ENCODE assay signal across 8 cellular contexts in the genomic region with DNA sequence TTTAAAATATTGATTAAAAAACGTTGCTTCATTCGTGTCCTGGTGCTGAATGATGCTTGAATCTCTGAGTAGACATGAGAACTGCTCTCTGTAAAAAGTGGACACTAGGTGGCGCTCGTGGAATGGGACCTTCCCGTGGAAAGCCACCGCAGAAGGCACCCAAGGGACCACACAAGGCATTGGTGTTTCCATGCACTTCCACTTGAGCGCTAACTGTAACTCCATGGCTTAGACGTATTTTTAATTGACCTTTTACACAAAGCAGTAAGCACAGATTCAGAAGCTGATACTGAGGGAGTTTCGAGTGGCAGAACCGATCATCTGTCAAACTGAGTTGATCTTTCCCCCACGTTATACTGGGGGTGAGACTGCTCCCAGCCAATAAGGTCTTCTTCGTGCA.
DNase-seq lines count a peak whose midpoint lies in the region; ATAC-seq, FAIRE-seq and TF ChIP-seq lines count a peak whose summit lies in the region.

No MANE protein-coding gene starts in this region.

- H2BK12ac ChIP-seq in H1 (ENCODE audit: low read depth, low read length) = no peak overlapping the region

- POLR2A ChIA-PET in H1 (lab: Charles Lee; ENCODE audit: partially characterized antibody) = no interaction called here

- H4K20me1 ChIP-seq in BLaER1 treated with 17β-estradiol and CSF1 and Interleukin-3, amounts not matched to agents 10 nM and 100 nM = no peaks in the 10 kb centered on the region
- H4K20me1 ChIP-seq in H1 (replicated peaks in 1 of 2; ENCODE audit: control insufficient read depth in 1 of 2, insufficient read depth in 2 of 2, low read length in 2 of 2) = no peaks in the 10 kb centered on the region

- no peak overlapping the region for H4K91ac ChIP-seq in H1 (replicated peaks; ENCODE audit: insufficient read length, low read length)

- no peak overlapping the region for H3K56ac ChIP-seq in H1 (replicated peaks; ENCODE audit: insufficient read length, low read depth, low read length)

- no peaks in the 10 kb centered on the region for H3K27me3 Mint-ChIP-seq in stimulated activated naive B cell treated with anti-CD40 and anti-IgM and Interleukin-4, amounts not matched to agents 10 μg/mL and 1 μg/mL and 100 μg/mL, for 72 hours

- TF ChIP-seq CTCF in H1 (IDR thresholded peaks at IDR 0.05; ENCODE audit: control extremely low read depth in 1 of 3, insufficient read depth in 1 of 3, low read depth in 1 of 3, low read length in 3 of 3) = peak; percentile 57 to 82 (median 71)

- no peak overlapping the region for H4K5ac ChIP-seq in H1 (ENCODE audit: insufficient read length, low read depth, low read length)

- TF ChIP-seq POLR2A in H1 (IDR thresholded peaks at IDR 0.05; ENCODE audit: control extremely low read depth in 1 of 2, low read depth in 2 of 2, low read length in 2 of 2) = no peak

- no peaks in the 10 kb centered on the region for H3K9me3 ChIP-seq in BLaER1 treated with 17β-estradiol and CSF1 and Interleukin-3, amounts not matched to agents 10 nM and 100 nM (replicated peaks in 1 of 11)
- no peaks in the 10 kb centered on the region for H3K9me3 ChIP-seq in H1 (ENCODE audit: insufficient read depth in 2 of 2, low read depth in 1 of 2, low read length in 1 of 2)

- H3K27ac Mint-ChIP-seq in stimulated activated naive B cell treated with anti-CD40 and anti-IgM and Interleukin-4, amounts not matched to agents 10 μg/mL and 1 μg/mL and 100 μg/mL, for 72 hours = no peak overlapping the region

- CTCF ChIA-PET in H1 (lab: Charles Lee; ENCODE audit: partially characterized antibody) = interaction anchor here (0.7 to 4.2 kb wide), 6 partner anchors 14 to 381 kb away, joined by 3 to 29 read pairs (median 4); no protein-coding TSS in a partner anchor

- no peak overlapping the region for H3K27ac ChIP-seq in BLaER1 treated with 17β-estradiol and CSF1 and Interleukin-3, amounts not matched to agents 10 nM and 100 nM
- H3K27ac ChIP-seq in H1 (ENCODE audit: low read depth, low read length) = no peak overlapping the region

- H2BK5ac ChIP-seq in H1 (ENCODE audit: low read depth, low read length) = no peak overlapping the region

- H3K79me2 ChIP-seq in H1 (ENCODE audit: control insufficient read depth in 1 of 2, insufficient read depth in 2 of 2, low read length in 2 of 2) = no peaks in the 10 kb centered on the region

- no peak overlapping the region for H2AFZ ChIP-seq in H1 (ENCODE audit: low read length)

- no peak overlapping the region for H2BK120ac ChIP-seq in H1 (replicated peaks; ENCODE audit: low read depth, low read length)

- no peaks in the 10 kb centered on the region for H3K27me3 ChIP-seq in BLaER1 treated with 17β-estradiol and CSF1 and Interleukin-3, amounts not matched to agents 10 nM and 100 nM
- no peaks in the 10 kb centered on the region for H3K27me3 ChIP-seq in H1 (replicated peaks in 1 of 4; ENCODE audit: control insufficient read depth in 3 of 4, extremely low read depth in 1 of 4, insufficient read depth in 3 of 4, low read length in 3 of 4)

- H3K4me1 Mint-ChIP-seq in stimulated activated naive B cell treated with anti-CD40 and anti-IgM and Interleukin-4, amounts not matched to agents 10 μg/mL and 1 μg/mL and 100 μg/mL, for 72 hours = peaks cover 6 to 19% of the 10 kb centered on the region in 2 donors

- peaks cover 0 to 72% (median 23%) of the 10 kb centered on the region in 11 experiments; a peak in 14 of 22 replicates for H3K36me3 ChIP-seq in BLaER1 treated with 17β-estradiol and CSF1 and Interleukin-3, amounts not matched to agents 10 nM and 100 nM
- H3K36me3 ChIP-seq in H1 (ENCODE audit: control insufficient read depth in 2 of 4, insufficient read depth in 4 of 4, low read length in 3 of 4) = no peaks in the 10 kb centered on the region

- H3K79me1 ChIP-seq in H1 (ENCODE audit: low read depth, low read length) = no peaks in the 10 kb centered on the region

- no peak overlapping the region for H3K4me3 Mint-ChIP-seq in stimulated activated naive B cell treated with anti-CD40 and anti-IgM and Interleukin-4, amounts not matched to agents 10 μg/mL and 1 μg/mL and 100 μg/mL, for 72 hours

- no peak overlapping the region for H3K4me3 ChIP-seq in BLaER1 treated with 17β-estradiol and CSF1 and Interleukin-3, amounts not matched to agents 10 nM and 100 nM
- no peak overlapping the region for H3K4me3 ChIP-seq in H1 (ENCODE audit: extremely low read depth in 1 of 4, insufficient read depth in 2 of 4, low read depth in 3 of 4, low read length in 4 of 4)

- DNase-seq in GM19240 (ENCODE audit: insufficient read length, low spot score) = peak; percentile 72
- peak; percentile 79 for DNase-seq in HK-2 (ENCODE audit: unreplicated experiment)
- peak; percentile 58 to 65 for DNase-seq in NOMO-1 (lab: John Stamatoyannopoulos, UW; ENCODE audit: unreplicated experiment in 2 of 2)
- peak; percentile 90 for DNase-seq in activated CD8-positive, alpha-beta memory T cell treated with anti-CD3 and anti-CD28 coated beads for 24 hours
- peak in 1 of 2 experiments; percentile 85 for DNase-seq in H1 (ENCODE audit: low read depth in 1 of 2, low spot score in 2 of 2)
- peak; percentile 89 for DNase-seq in mucosa of gallbladder (ENCODE audit: low spot score)
- peak; percentile 62 for DNase-seq in stimulated activated naive B cell treated with anti-CD40 and anti-IgM and Interleukin-4, amounts not matched to agents 10 μg/mL and 1 μg/mL and 100 μg/mL, for 72 hours

- H3K9me3 Mint-ChIP-seq in stimulated activated naive B cell treated with anti-CD40 and anti-IgM and Interleukin-4, amounts not matched to agents 10 μg/mL and 1 μg/mL and 100 μg/mL, for 72 hours = peaks cover 0 to 2% of the 10 kb centered on the region in 2 donors

- ATAC-seq in stimulated activated naive B cell treated with anti-CD40 and anti-IgM and Interleukin-4, amounts not matched to agents 10 μg/mL and 1 μg/mL and 100 μg/mL, for 72 hours (replicated peaks) = peak; percentile 78 to 86

- peaks cover 5 to 29% (median 16%) of the 10 kb centered on the region in 10 experiments; a peak in 17 of 20 replicates for H3K4me1 ChIP-seq in BLaER1 treated with 17β-estradiol and CSF1 and Interleukin-3, amounts not matched to agents 10 nM and 100 nM
- no peaks in the 10 kb centered on the region for H3K4me1 ChIP-seq in H1 (replicated peaks in 1 of 4; ENCODE audit: control insufficient read depth in 3 of 4, insufficient read depth in 4 of 4, low read length in 3 of 4)

- no peak overlapping the region for H2BK15ac ChIP-seq in H1 (ENCODE audit: low read length)

- H3K14ac ChIP-seq in H1 (ENCODE audit: insufficient read length) = no peak overlapping the region

- H3K4me2 ChIP-seq in BLaER1 treated with 17β-estradiol and CSF1 and Interleukin-3, amounts not matched to agents 10 nM and 100 nM = peak overlapping the region in 9 of 11 experiments; percentile 10 to 47 (median 21); a peak in 12 of 22 replicates
- no peak overlapping the region for H3K4me2 ChIP-seq in H1 (ENCODE audit: insufficient read depth in 1 of 2, low read depth in 2 of 2, low read length in 2 of 2)

- no peaks in the 10 kb centered on the region for H3K23me2 ChIP-seq in H1 (ENCODE audit: low read depth, low read length)

- H3K18ac ChIP-seq in H1 (ENCODE audit: extremely low read depth, low read length) = no peak overlapping the region

- no peak overlapping the region for H2AK5ac ChIP-seq in H1 (ENCODE audit: low read depth, low read length)

- peak; percentile 79 to 84 for TF ChIP-seq RAD21 in H1 (IDR thresholded peaks at IDR 0.05 in 1 of 2, conservative IDR thresholded peaks at IDR 0.05 in 1 of 2; ENCODE audit: low read depth in 2 of 2, low read length in 2 of 2)

- peak; percentile 65 for FAIRE-seq in H1 (lab: Jason Lieb, UNC)

- peaks cover 0 to 1% of the 10 kb centered on the region in 2 donors for H3K36me3 Mint-ChIP-seq in stimulated activated naive B cell treated with anti-CD40 and anti-IgM and Interleukin-4, amounts not matched to agents 10 μg/mL and 1 μg/mL and 100 μg/mL, for 72 hours

- no peak overlapping the region for H2BK20ac ChIP-seq in H1 (ENCODE audit: low read length)

- H3K4ac ChIP-seq in H1 (replicated peaks; ENCODE audit: insufficient read length, low read depth, low read length) = no peak overlapping the region

- no peak overlapping the region for H3K23ac ChIP-seq in H1 (ENCODE audit: insufficient read length)

- WGBS in H1 (ENCODE audit: extremely low coverage in 1 of 2, insufficient coverage in 1 of 2, insufficient read length in 1 of 2, insufficient replicate concordance in 2 of 2, low coverage in 1 of 2, low lambda C conversion rate in 2 of 2, missing lambda C conversion rate in 1 of 2), 2 experiments = 49% methylated on average over 12 of the region's 12 CpGs; no CpG with 5 or more reads in 1 of the 2 experiments

- TF ChIP-seq EP300 in H1 (IDR thresholded peaks at IDR 0.05; ENCODE audit: borderline replicate concordance in 1 of 2, low read depth in 2 of 2, low read length in 2 of 2) = no peak

- H4K8ac ChIP-seq in H1 (ENCODE audit: extremely low read depth, insufficient read depth, low read length) = no peak overlapping the region

- H3K9ac ChIP-seq in BLaER1 treated with 17β-estradiol and CSF1 and Interleukin-3, amounts not matched to agents 10 nM and 100 nM = no peak overlapping the region
- no peak overlapping the region for H3K9ac ChIP-seq in H1 (replicated peaks in 1 of 4; ENCODE audit: extremely low read depth in 1 of 4, low read depth in 3 of 4, low read length in 3 of 4)

TF ChIP-seq in H1, 55 proteins besides CTCF, POLR2A, EP300 and RAD21:
- TF ChIP-seq SP1 (IDR thresholded peaks at IDR 0.05; ENCODE audit: low read depth, low read length) (no peak), CEBPB (IDR thresholded peaks at IDR 0.05; ENCODE audit: low read depth, low read length) (no peak), SP4 (IDR thresholded peaks at IDR 0.05; ENCODE audit: low read length) (no peak), TCF12 (IDR thresholded peaks at IDR 0.05; ENCODE audit: low read depth, low read length) (no peak), TAF1 (IDR thresholded peaks at IDR 0.05; ENCODE audit: low read depth, low read length) (no peak), FOSL1 (IDR thresholded peaks at IDR 0.05; ENCODE audit: insufficient read depth, low read depth, low read length) (no peak)
- TF ChIP-seq, protein P1, sequence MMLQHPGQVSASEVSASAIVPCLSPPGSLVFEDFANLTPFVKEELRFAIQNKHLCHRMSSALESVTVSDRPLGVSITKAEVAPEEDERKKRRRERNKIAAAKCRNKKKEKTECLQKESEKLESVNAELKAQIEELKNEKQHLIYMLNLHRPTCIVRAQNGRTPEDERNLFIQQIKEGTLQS (IDR thresholded peaks at IDR 0.05; ENCODE audit: insufficient read depth, low read depth, low read length) = no peak
TF ChIP-seq in H1: peak in this region for 0.

Comparison
In these comparisons a context has a peak if more than half of its experiments do, and no peak if none do; other contexts are left out.
1. H3K4me2 ChIP-seq: peak in BLaER1 treated with 17β-estradiol and CSF1 and Interleukin-3, amounts not matched to agents 10 nM and 100 nM (9 of 11); none in H1 (0 of 2).